ENCODE assay signal across 6 cellular contexts in the genomic region with DNA sequence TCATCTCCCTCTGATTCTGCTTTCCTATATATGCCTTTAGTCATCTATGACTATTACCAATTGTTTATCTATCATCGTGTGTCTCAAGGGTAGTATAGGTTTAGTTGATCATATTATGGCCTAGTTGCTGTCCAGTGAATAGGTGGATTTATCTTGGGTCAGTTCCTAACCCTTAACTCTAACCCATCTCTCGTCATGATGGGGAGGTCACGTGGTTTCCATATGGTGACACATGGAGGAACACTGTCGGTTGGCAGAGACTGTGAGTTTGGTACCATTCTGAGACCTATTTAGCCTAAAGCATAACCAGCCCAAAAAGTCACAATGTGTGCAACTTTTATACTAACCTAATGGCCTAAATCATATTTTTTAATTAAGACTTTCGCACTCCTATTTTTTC.
"Had no signal": no experiment of that assay in that cellular context is flagged by ENCODE, and none has a peak within 500 bp of the region (broad histone marks: within the 10 kb centered on the region; RNA-seq: fewer than 3 reads in every experiment).

No MANE protein-coding gene starts in this region.

- H3K27ac ChIP-seq: HL-60, KMS-11 had no signal

- H3K4me2 ChIP-seq: KMS-11 had no signal

- H3K9ac ChIP-seq: KMS-11 had no signal

- DNase-seq: Karpas-422, Kasumi-1, KBM-7, KG1 had no signal
